Comparison of ENCODE assay signal across 25 cellular contexts in the genomic region with DNA sequence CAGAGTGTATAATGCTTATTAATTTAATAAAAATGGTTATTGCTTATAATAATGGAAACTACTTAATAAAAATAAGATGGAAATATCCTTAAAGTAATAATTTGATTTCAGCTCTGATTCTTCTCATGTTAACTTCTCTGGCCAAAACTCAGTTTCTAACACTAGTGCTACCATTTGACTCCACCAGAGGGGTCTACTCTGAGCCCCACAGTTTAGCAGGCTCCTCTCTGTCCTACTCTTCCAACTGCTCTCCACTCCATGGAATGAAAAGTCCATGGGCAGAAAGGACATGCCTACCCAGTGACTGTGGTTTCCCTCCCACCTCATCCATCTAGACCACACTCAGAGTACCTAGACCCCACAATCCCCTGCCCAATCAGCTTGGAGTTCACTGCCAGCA.
DNase-seq lines count a peak whose midpoint lies in the region; ATAC-seq and TF ChIP-seq lines count a peak whose summit lies in the region.
"Had no signal": no experiment of that assay in that cellular context is flagged by ENCODE, and none has a peak within 500 bp of the region (broad histone marks: within the 10 kb centered on the region; RNA-seq: fewer than 3 reads in every experiment).

No MANE protein-coding gene starts in this region.

- no peaks in the 10 kb centered on the region for H4K20me1 ChIP-seq in H9 (ENCODE audit: control insufficient read depth, insufficient read depth, insufficient read length)

- H3K4me1 ChIP-seq in H9 (ENCODE audit: insufficient read depth, low read length): no peaks in the 10 kb centered on the region
- peaks cover 8% of the 10 kb centered on the region for H3K4me1 ChIP-seq in endodermal cell (ENCODE audit: control insufficient read depth, insufficient read depth, low read length)
- H3K4me1 ChIP-seq in trophoblast cell (ENCODE audit: control insufficient read depth in 1 of 2, insufficient read depth in 2 of 2, low read length in 2 of 2): peaks cover 2 to 4% of the 10 kb centered on the region in 2 experiments
- H3K4me1 ChIP-seq: parathyroid adenoma had no signal

- H2BK12ac ChIP-seq in H9 (ENCODE audit: insufficient read length, low read depth, low read length): no peak overlapping the region
- peak overlapping the region; percentile 32 for H2BK12ac ChIP-seq in trophoblast cell (ENCODE audit: low read length)

- H3K23ac ChIP-seq in H9 (ENCODE audit: insufficient read length, low read depth, low read length) (no peak overlapping the region), trophoblast cell (ENCODE audit: low read length) (no peak overlapping the region)

- no peaks in the 10 kb centered on the region for H3K79me1 ChIP-seq in H9 (ENCODE audit: insufficient read depth, low read depth, low read length, poor library complexity, severe bottlenecking)
- H3K79me1 ChIP-seq in trophoblast cell (ENCODE audit: low read length): peaks cover 10% of the 10 kb centered on the region

- H2AFZ ChIP-seq in H9 (ENCODE audit: low read length): no peak overlapping the region
- no peak overlapping the region for H2AFZ ChIP-seq in trophoblast cell (ENCODE audit: insufficient read depth, low read length, poor library complexity)
- H2AFZ ChIP-seq: hepatocyte, parathyroid adenoma had no signal

- H4K91ac ChIP-seq in H9 (ENCODE audit: insufficient read length, low read depth, low read length) (no peak overlapping the region), trophoblast cell (ENCODE audit: low read depth, low read length) (peak overlapping the region; percentile 10)

- no peaks in the 10 kb centered on the region for H3K9me3 ChIP-seq in H9 (ENCODE audit: control insufficient read depth, low read depth, low read length)
- H3K9me3 ChIP-seq in endodermal cell (ENCODE audit: control insufficient read depth, low read length): no peaks in the 10 kb centered on the region
- no peaks in the 10 kb centered on the region for H3K9me3 ChIP-seq in trophoblast cell (ENCODE audit: insufficient read depth, low read depth, low read length)

- no peaks in the 10 kb centered on the region for H3K79me2 ChIP-seq in H9 (ENCODE audit: insufficient read depth, low read length)
- H3K79me2 ChIP-seq in trophoblast cell (ENCODE audit: control insufficient read depth, insufficient read depth, low read length, poor library complexity): no peaks in the 10 kb centered on the region
- H3K79me2 ChIP-seq: hepatocyte, parathyroid adenoma had no signal

- no peak overlapping the region for H2BK5ac ChIP-seq in H9 (ENCODE audit: insufficient read length, low read length)
- no peak overlapping the region for H2BK5ac ChIP-seq in trophoblast cell (ENCODE audit: low read depth, low read length, poor library complexity)

- H3K9me3 Mint-ChIP-seq in H9 (peaks cover 0 to 3% of the 10 kb centered on the region in 2 experiments; a peak in 2 of 5 replicates), endodermal cell (peaks cover 11% of the 10 kb centered on the region)

- TF ChIP-seq CTCF in GM12873 (IDR thresholded peaks at IDR 0.05; ENCODE audit: insufficient read depth, low read depth, low read length, missing control alignments) (peak; percentile 31), H9 (conservative IDR thresholded peaks at IDR 0.05) (peak; percentile 64), endodermal cell (conservative IDR thresholded peaks at IDR 0.05) (peak; percentile 72)

- H2AK5ac ChIP-seq in H9 (ENCODE audit: insufficient read length, low read length) (no peak overlapping the region), trophoblast cell (ENCODE audit: low read length) (no peak overlapping the region)

- peaks cover 0 to 10% (median 0%) of the 10 kb centered on the region in 3 experiments; a peak in 2 of 7 replicates for H3K36me3 Mint-ChIP-seq in H9 (ENCODE audit: insufficient read depth in 1 of 3, low read depth in 3 of 3)
- no peaks in the 10 kb centered on the region for H3K36me3 Mint-ChIP-seq in endodermal cell (ENCODE audit: low read depth)
- H3K36me3 Mint-ChIP-seq: brain; CD8-positive, alpha-beta T cell had no signal

- H3K18ac ChIP-seq in H9 (ENCODE audit: insufficient read length, low read depth, low read length): no peak overlapping the region
- H3K18ac ChIP-seq in trophoblast cell (ENCODE audit: low read length): no peak overlapping the region

- H3T11ph ChIP-seq in H9 (ENCODE audit: low read length): no peak overlapping the region

- no peak overlapping the region for H2BK15ac ChIP-seq in H9 (ENCODE audit: low read depth, low read length)

- DNase-seq in H9 (no peak), endodermal cell (peak; percentile 57), trophoblast cell (no peak), NCI-H69 (lab: John Stamatoyannopoulos, UW) (no peak)
- DNase-seq: activated CD4-positive, alpha-beta T cell treated with anti-CD3 and anti-CD28 coated beads for 48 hours; activated naive CD4-positive, alpha-beta T cell; activated T-cell treated with anti-CD3 and anti-CD28 coated beads, Interleukin-2, amount 50 U/mL, for 48 hours; CD8-positive, alpha-beta T cell; DMS153; foreskin melanocyte; GDM1; left ventricle myocardium superior; NCI-H146; NCI-H510A; stimulated activated naive CD4-positive, alpha-beta T cell treated with Interleukin-2 at 50 U/mL for 16 hours had no signal

- H3K27ac Mint-ChIP-seq in H9 (no peak overlapping the region), endodermal cell (no peak overlapping the region)
- H3K27ac Mint-ChIP-seq: brain; CD8-positive, alpha-beta T cell; nephron had no signal

- H3K9ac ChIP-seq in H9 (ENCODE audit: extremely low read depth, insufficient read length, low read length) (no peak overlapping the region), endodermal cell (ENCODE audit: extremely low read depth, low read length, poor library complexity, severe bottlenecking) (no peak overlapping the region), trophoblast cell (ENCODE audit: low read length) (peak overlapping the region; percentile 31)
- H3K9ac ChIP-seq: parathyroid adenoma had no signal

- no peak overlapping the region for H4K8ac ChIP-seq in H9 (replicated peaks; ENCODE audit: insufficient read length, low read depth, low read length)
- no peak overlapping the region for H4K8ac ChIP-seq in trophoblast cell (ENCODE audit: low read depth, low read length)

- no peaks in the 10 kb centered on the region for H3K27me3 Mint-ChIP-seq in H9 (ENCODE audit: low read depth)
- no peaks in the 10 kb centered on the region for H3K27me3 Mint-ChIP-seq in endodermal cell (ENCODE audit: insufficient read depth)

- H3K27me3 ChIP-seq in H9 (ENCODE audit: insufficient read depth, low read length) (no peaks in the 10 kb centered on the region), endodermal cell (ENCODE audit: control insufficient read depth, insufficient read depth, low read length, poor library complexity, severe bottlenecking) (no peaks in the 10 kb centered on the region), trophoblast cell (ENCODE audit: insufficient read depth, low read length) (no peaks in the 10 kb centered on the region)
- H3K27me3 ChIP-seq: hepatocyte had no signal

- H3K23me2 ChIP-seq in H9 (ENCODE audit: insufficient read length, low read depth, low read length, poor library complexity, severe bottlenecking): no peaks in the 10 kb centered on the region

- H3K4me3 ChIP-seq in endodermal cell (ENCODE audit: low read length) (no peak overlapping the region), trophoblast cell (ENCODE audit: low read depth, low read length) (no peak overlapping the region)
- H3K4me3 ChIP-seq: GM12878, hepatocyte had no signal

- H2BK20ac ChIP-seq in H9 (ENCODE audit: low read depth, low read length, poor library complexity, severe bottlenecking): no peak overlapping the region

- 0 out of 4 replicates have a peak, but pooled peaks cover 0 to 2% of the 10 kb centered on the region in 2 experiments for H3K4me1 Mint-ChIP-seq in H9
- H3K4me1 Mint-ChIP-seq in endodermal cell: peaks cover 25% of the 10 kb centered on the region

- H3K4ac ChIP-seq in H9 (ENCODE audit: low read depth, low read length) (no peak overlapping the region), trophoblast cell (ENCODE audit: low read depth, low read length) (no peak overlapping the region)

- H3K4me3 Mint-ChIP-seq in H9 (no peak overlapping the region), endodermal cell (no peak overlapping the region)
- H3K4me3 Mint-ChIP-seq: brain; CD8-positive, alpha-beta T cell; nephron had no signal

- H3K27ac ChIP-seq in H9 (ENCODE audit: insufficient read length, low read depth, low read length) (no peak overlapping the region), endodermal cell (ENCODE audit: low read depth, low read length) (no peak overlapping the region), trophoblast cell (ENCODE audit: low read depth, low read length) (no peak overlapping the region)
- H3K27ac ChIP-seq: hepatocyte, parathyroid adenoma, RWPE1 had no signal

- H3K56ac ChIP-seq in H9 (ENCODE audit: insufficient read length, low read depth, low read length): no peak overlapping the region

- no peak overlapping the region for H3K14ac ChIP-seq in H9 (ENCODE audit: insufficient read depth, low read length)
- peak overlapping the region; percentile 17 for H3K14ac ChIP-seq in trophoblast cell (ENCODE audit: low read length)

- ATAC-seq in GM18907 (IDR thresholded peaks at IDR 0.05; ENCODE audit: unreplicated experiment) (no peak), GM21381 (IDR thresholded peaks at IDR 0.05; ENCODE audit: unreplicated experiment) (no peak)
- ATAC-seq: CD8-positive, alpha-beta T cell; GM12878; left ventricle myocardium superior; sciatic nerve had no signal

- H4K5ac ChIP-seq in H9 (ENCODE audit: insufficient read length, low read depth, low read length): no peak overlapping the region

- H3K36me3 ChIP-seq in endodermal cell (ENCODE audit: control insufficient read depth, insufficient read depth, low read length) (no peaks in the 10 kb centered on the region), trophoblast cell (ENCODE audit: control insufficient read depth in 1 of 2, insufficient read depth in 2 of 2, low read length in 2 of 2) (no peaks in the 10 kb centered on the region)

- H2BK120ac ChIP-seq in H9 (ENCODE audit: low read depth, low read length, poor library complexity, severe bottlenecking) (no peak overlapping the region), trophoblast cell (ENCODE audit: insufficient read depth, low read length, poor library complexity) (peak overlapping the region; percentile 10)

- no peak overlapping the region for H4K12ac ChIP-seq in trophoblast cell (ENCODE audit: low read depth, low read length)

- no peak overlapping the region for H3K4me2 ChIP-seq in H9 (ENCODE audit: insufficient read depth, insufficient read length, low read length)
- H3K4me2 ChIP-seq in trophoblast cell (ENCODE audit: low read length): no peak overlapping the region
- H3K4me2 ChIP-seq: hepatocyte had no signal
